ENCODE assay signal across 8 cellular contexts in the genomic region with DNA sequence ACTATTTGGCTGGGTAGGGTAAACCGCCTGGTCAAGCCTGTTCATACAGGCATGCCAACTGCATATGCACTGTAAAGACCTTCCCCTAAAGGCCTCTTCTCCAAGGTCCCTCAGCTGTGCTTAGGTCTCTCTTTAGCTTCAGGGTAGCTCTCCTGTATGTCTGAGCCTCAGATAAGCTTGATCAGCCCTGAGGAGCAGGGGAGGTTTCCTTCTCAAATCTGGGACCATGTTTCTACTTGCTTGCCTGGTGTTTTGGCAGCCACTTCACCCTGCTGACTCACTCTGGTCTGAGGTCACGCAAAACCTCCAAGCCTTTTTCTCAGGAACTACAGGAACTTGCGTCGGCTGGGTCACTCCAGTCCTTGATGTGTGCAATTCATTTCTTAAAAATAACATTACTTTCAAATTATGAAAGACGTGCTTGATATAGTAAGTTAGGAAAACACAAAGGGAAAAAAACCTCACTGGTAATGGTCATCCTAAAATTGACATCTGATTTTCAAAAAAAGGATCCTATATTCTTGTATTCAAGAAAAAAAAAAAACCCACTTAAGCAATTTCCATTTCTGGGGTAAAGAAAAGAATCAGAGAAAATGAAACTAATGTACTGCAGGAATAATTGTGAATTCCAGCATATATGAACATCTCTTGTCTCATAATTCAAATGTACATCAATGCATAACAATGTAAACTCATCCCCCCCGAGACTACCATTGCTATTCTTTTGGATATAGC. TPM values are rescaled to one million over a fixed set of nuclear protein-coding genes. Genes with fewer than 3 reads are reported as not detected.
A peak's percentile ranks its signal among the peaks of the same experiment; 100 is the strongest.
DNase-seq lines count a peak whose midpoint lies in the region; ATAC-seq and TF ChIP-seq lines count a peak whose summit lies in the region.

No MANE protein-coding gene starts in this region.

- no peak overlapping the region for H3K23ac ChIP-seq in mesenchymal stem cell (ENCODE audit: low read length in 2 of 2)

- H2BK120ac ChIP-seq in mesenchymal stem cell (ENCODE audit: low read depth, low read length): no peak overlapping the region

- H2AFZ ChIP-seq in GM23248: no peak overlapping the region
- no peak overlapping the region for H2AFZ ChIP-seq in mesenchymal stem cell (ENCODE audit: low read depth, low read length)

- peak in 1 of 2 donors; percentile 30 for TF ChIP-seq POLR2A in thyroid gland (IDR thresholded peaks at IDR 0.05)

- peak overlapping the region in 1 of 2 experiments; percentile 37 for H2BK12ac ChIP-seq in mesenchymal stem cell (ENCODE audit: low read length in 2 of 2)

- no peaks in the 10 kb centered on the region for H3K79me2 ChIP-seq in GM23248 (ENCODE audit: insufficient read depth)

- H4K20me1 ChIP-seq in GM23248 (ENCODE audit: insufficient read depth): no peaks in the 10 kb centered on the region

- no peak overlapping the region for H2AK5ac ChIP-seq in mesenchymal stem cell (ENCODE audit: low read length, severe bottlenecking)

- H3K18ac ChIP-seq in mesenchymal stem cell (ENCODE audit: low read depth in 1 of 2, low read length in 2 of 2): peak overlapping the region in 1 of 2 experiments; percentile 84

- H3K4me3 ChIP-seq in GM23248 (peak overlapping the region; percentile 29), mesenchymal stem cell (ENCODE audit: insufficient read depth in 1 of 2, low read depth in 1 of 2, low read length in 2 of 2) (peak overlapping the region in 1 of 2 experiments; percentile 39), thyroid gland (replicated peaks in 1 of 3) (no peak overlapping the region)

- WGBS in GM23248 (ENCODE audit: low coverage in 1 of 2, low lambda C conversion rate in 2 of 2, missing lambda C conversion rate in 2 of 2), 2 experiments: 33 to 35% methylated on average over 6 of the region's 6 CpGs
- 67% methylated on average over 3 of the region's 6 CpGs for WGBS in mesenchymal stem cell
- 38 to 42% methylated on average over 6 of the region's 6 CpGs for WGBS in thyroid gland, 2 donors

- H4K8ac ChIP-seq in mesenchymal stem cell (ENCODE audit: low read length): no peak overlapping the region

- H3K9me2 ChIP-seq in GM23248 (ENCODE audit: insufficient read depth): no peaks in the 10 kb centered on the region

- peak overlapping the region; percentile 0 to 60 for H3K4ac ChIP-seq in mesenchymal stem cell (ENCODE audit: low read depth in 1 of 2, low read length in 2 of 2)

- H3K27ac ChIP-seq in GM23248: peak overlapping the region; percentile 89
- H3K27ac ChIP-seq in caudate nucleus (ENCODE audit: low read depth, low read length): peak overlapping the region; percentile 32
- H3K27ac ChIP-seq in mesenchymal stem cell (ENCODE audit: low read length, poor library complexity, severe bottlenecking): peak overlapping the region; percentile 37
- peak overlapping the region; percentile 82 to 87 (median 84) for H3K27ac ChIP-seq in thyroid gland

- peaks cover 41% of the 10 kb centered on the region for H3F3A ChIP-seq in GM23248 (ENCODE audit: insufficient read depth)

- H3K27me3 ChIP-seq in GM23248 (replicated peaks; ENCODE audit: insufficient read depth): no peaks in the 10 kb centered on the region
- H3K27me3 ChIP-seq in mesenchymal stem cell (ENCODE audit: control insufficient read depth in 1 of 2, insufficient read depth in 1 of 2, low read length in 2 of 2): no peaks in the 10 kb centered on the region
- H3K27me3 ChIP-seq in thyroid gland: no peaks in the 10 kb centered on the region

- H3K36me3 ChIP-seq in GM23248 (ENCODE audit: low read depth) (no peaks in the 10 kb centered on the region), mesenchymal stem cell (ENCODE audit: control insufficient read depth in 1 of 2, insufficient read depth in 2 of 2, low read depth in 1 of 2, low read length in 2 of 2) (no peaks in the 10 kb centered on the region), thyroid gland (no peaks in the 10 kb centered on the region)

- peak overlapping the region; percentile 65 for H3K9ac ChIP-seq in GM23248
- H3K9ac ChIP-seq in mesenchymal stem cell (ENCODE audit: low read length): peak overlapping the region; percentile 68

- H2BK15ac ChIP-seq in mesenchymal stem cell (ENCODE audit: low read depth, poor library complexity, severe bottlenecking): no peak overlapping the region

- no peak overlapping the region for H2BK5ac ChIP-seq in mesenchymal stem cell (ENCODE audit: low read depth, low read length, poor library complexity, severe bottlenecking)

- H3K14ac ChIP-seq in mesenchymal stem cell (ENCODE audit: low read length in 2 of 2): peak overlapping the region in 1 of 2 experiments; percentile 68

- peaks cover 36% of the 10 kb centered on the region for H3K4me1 ChIP-seq in GM23248 (ENCODE audit: insufficient read depth)
- H3K4me1 ChIP-seq in mesenchymal stem cell (ENCODE audit: control insufficient read depth, insufficient read depth, low read depth, low read length): peaks cover 19% of the 10 kb centered on the region
- peaks cover 37 to 53% of the 10 kb centered on the region in 2 donors for H3K4me1 ChIP-seq in thyroid gland

- intact Hi-C loops in thyroid gland (cut with DNase I): no loop called here

- no peak for ATAC-seq in GM18868 (IDR thresholded peaks at IDR 0.05; ENCODE audit: unreplicated experiment)

- in situ Hi-C loops in GM23248 (cut with MboI): no loop called here

- no peak overlapping the region for H4K91ac ChIP-seq in mesenchymal stem cell (ENCODE audit: low read length)

- TF ChIP-seq CTCF in thyroid gland (IDR thresholded peaks at IDR 0.05): no peak

- H3K4me2 ChIP-seq in GM23248 (ENCODE audit: unreplicated experiment): peak overlapping the region; percentile 58
- no peak overlapping the region for H3K4me2 ChIP-seq in mesenchymal stem cell (ENCODE audit: low read length, poor library complexity, severe bottlenecking)

- DNase-seq in GM23248: peak; percentile 97
- DNase-seq in RPMI8226: peak; percentile 67
- peak in 9 of 61 donors; percentile 7 to 49 (median 28) for DNase-seq in caudate nucleus (lab: John Stamatoyannopoulos, UW)
- DNase-seq in mesenchymal stem cell: peak; percentile 95
- DNase-seq in thyroid gland: peak; percentile 85 to 88
- no peak for DNase-seq in NCI-H2171 (lab: John Stamatoyannopoulos, UW)
- no peak for DNase-seq in SHP77 treated with DMSO at 0.1 percent for 48 hours (lab: John Stamatoyannopoulos, UW)

- H3K9me3 ChIP-seq in GM23248 (ENCODE audit: low read depth) (no peaks in the 10 kb centered on the region), mesenchymal stem cell (ENCODE audit: control insufficient read depth, low read length) (no peaks in the 10 kb centered on the region), thyroid gland (no peaks in the 10 kb centered on the region)

- H3K79me1 ChIP-seq in mesenchymal stem cell (replicated peaks; ENCODE audit: low read length, poor library complexity, severe bottlenecking): no peaks in the 10 kb centered on the region

RNA-seq across cellular contexts. Expression of gene RNF19B, which starts 24.7 kb away (rescaled TPM):
- total RNA-seq in GM23248 (2014; rRNA removed; shearing (Covaris generic)): 9.5 and 11.1 TPM in 2 replicates
- 1.5 and 1.6 TPM in 2 replicates for polyA plus RNA-seq in GM23248 (2016; fragmentation: Nextera tagmentation; extraction: Ambion mirVana)
- 6.5 TPM for polyA plus RNA-seq in mesenchymal stem cell (2013, experiment 1 of 2)
- polyA plus RNA-seq in mesenchymal stem cell (2013, experiment 2 of 2): 6.1 TPM
- total RNA-seq in thyroid gland: 10 to 100 TPM; 13.6 to 24.6 (median 22.4) TPM

RNA-seq across cellular contexts. Expression of gene AK2, which starts 47.4 kb away (rescaled TPM):
- 130 and 134 TPM in 2 replicates for total RNA-seq in GM23248 (2014; rRNA removed; shearing (Covaris generic))
- 173 and 179 TPM in 2 replicates for polyA plus RNA-seq in GM23248 (2016; fragmentation: Nextera tagmentation; extraction: Ambion mirVana)
- 81.3 TPM for polyA plus RNA-seq in mesenchymal stem cell (2013, experiment 1 of 2)
- polyA plus RNA-seq in mesenchymal stem cell (2013, experiment 2 of 2): 82.4 TPM
- 100 to 1,000 TPM; 214 to 308 (median 256) TPM for total RNA-seq in thyroid gland

Comparison
In these comparisons a context has a peak if more than half of its experiments do, and no peak if none do; other contexts are left out.
1. DNase-seq: peak in GM23248 (single experiment), RPMI8226 (single experiment), mesenchymal stem cell (single experiment) and thyroid gland (2 of 2); none in NCI-H2171 (single experiment) and SHP77 treated with DMSO at 0.1 percent for 48 hours (single experiment).
2. H3K27ac ChIP-seq: peak in every context shown above with its lines; median percentile 89 in GM23248; 84 in thyroid gland; 37 in mesenchymal stem cell; 32 in caudate nucleus.